In the genomic region with DNA sequence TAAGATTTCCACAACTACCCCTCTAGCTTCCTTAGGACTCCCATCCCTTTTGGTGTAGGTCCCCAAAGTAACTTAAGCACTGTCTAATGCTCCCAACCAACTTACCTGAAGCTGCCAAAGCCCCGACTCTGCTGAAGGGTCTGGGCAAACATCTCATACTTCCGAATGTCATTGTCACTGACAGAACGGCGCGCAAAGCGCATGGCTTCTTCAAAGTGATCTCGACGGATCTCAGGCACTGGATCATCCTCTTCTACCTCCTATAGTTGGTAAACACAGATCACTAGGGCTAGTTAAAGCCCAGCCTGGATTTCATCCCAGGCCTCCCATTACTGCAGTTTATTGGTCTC, we compare ENCODE assay signal across 1 cellular context.
TF ChIP-seq lines count a peak whose summit lies in the region.

No MANE protein-coding gene starts in this region.

TF ChIP-seq in HepG2, 621 proteins besides CTCF, POLR2A, EP300 and RAD21:
- TF ChIP-seq RBM22 (optimal IDR thresholded peaks at IDR 0.05; ENCODE audit: low read length) (peak; percentile 7), ADNP (CRISPR knock-in tag; IDR thresholded peaks at IDR 0.05) (no peak)
- TF ChIP-seq, protein P1, sequence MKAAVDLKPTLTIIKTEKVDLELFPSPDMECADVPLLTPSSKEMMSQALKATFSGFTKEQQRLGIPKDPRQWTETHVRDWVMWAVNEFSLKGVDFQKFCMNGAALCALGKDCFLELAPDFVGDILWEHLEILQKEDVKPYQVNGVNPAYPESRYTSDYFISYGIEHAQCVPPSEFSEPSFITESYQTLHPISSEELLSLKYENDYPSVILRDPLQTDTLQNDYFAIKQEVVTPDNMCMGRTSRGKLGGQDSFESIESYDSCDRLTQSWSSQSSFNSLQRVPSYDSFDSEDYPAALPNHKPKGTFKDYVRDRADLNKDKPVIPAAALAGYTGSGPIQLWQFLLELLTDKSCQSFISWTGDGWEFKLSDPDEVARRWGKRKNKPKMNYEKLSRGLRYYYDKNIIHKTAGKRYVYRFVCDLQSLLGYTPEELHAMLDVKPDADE (CRISPR knock-in tag; IDR thresholded peaks at IDR 0.05) = no peak
